1 cellular context compared by ENCODE assay signal in genomic region chr17:19992803-19993713, GRCh38.
TF ChIP-seq lines count a peak whose summit lies in the region.

No MANE protein-coding gene starts in this region.

TF ChIP-seq in HEK293, 187 proteins besides CTCF, POLR2A, EP300 and RAD21 (continued from another document and continues in another):
- peak; percentile 55; the same call in 1 of the 2 replicates for TF ChIP-seq ZNF341 (tag by site-specific recombination; IDR thresholded peaks at IDR 0.05; ENCODE audit: low read depth)
- TF ChIP-seq ZNF623 (tag by site-specific recombination; IDR thresholded peaks at IDR 0.05): no peak
- no peak for TF ChIP-seq ZNF624 (tag by site-specific recombination; IDR thresholded peaks at IDR 0.05)
- TF ChIP-seq SP3 (tag by site-specific recombination; IDR thresholded peaks at IDR 0.05): no peak
- no peak for TF ChIP-seq ZNF114 (tag by site-specific recombination; IDR thresholded peaks at IDR 0.05)
- no peak for TF ChIP-seq ZNF777 (tag by site-specific recombination; IDR thresholded peaks at IDR 0.05; ENCODE audit: borderline replicate concordance)
- TF ChIP-seq, protein P1, sequence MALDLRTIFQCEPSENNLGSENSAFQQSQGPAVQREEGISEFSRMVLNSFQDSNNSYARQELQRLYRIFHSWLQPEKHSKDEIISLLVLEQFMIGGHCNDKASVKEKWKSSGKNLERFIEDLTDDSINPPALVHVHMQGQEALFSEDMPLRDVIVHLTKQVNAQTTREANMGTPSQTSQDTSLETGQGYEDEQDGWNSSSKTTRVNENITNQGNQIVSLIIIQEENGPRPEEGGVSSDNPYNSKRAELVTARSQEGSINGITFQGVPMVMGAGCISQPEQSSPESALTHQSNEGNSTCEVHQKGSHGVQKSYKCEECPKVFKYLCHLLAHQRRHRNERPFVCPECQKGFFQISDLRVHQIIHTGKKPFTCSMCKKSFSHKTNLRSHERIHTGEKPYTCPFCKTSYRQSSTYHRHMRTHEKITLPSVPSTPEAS (tag by site-specific recombination; IDR thresholded peaks at IDR 0.05): no peak
- TF ChIP-seq MZF1 (tag by site-specific recombination; IDR thresholded peaks at IDR 0.05; ENCODE audit: borderline replicate concordance): no peak
- TF ChIP-seq ZNF324 (tag by site-specific recombination; IDR thresholded peaks at IDR 0.05): peak; percentile 78; the same call in 1 of the 2 replicates
- TF ChIP-seq ZNF146 (tag by site-specific recombination; IDR thresholded peaks at IDR 0.05): no peak
- TF ChIP-seq ZNF501 (tag by site-specific recombination; IDR thresholded peaks at IDR 0.05): peak; percentile 53; the same call in 1 of the 2 replicates
- TF ChIP-seq ZNF610 (tag by site-specific recombination; IDR thresholded peaks at IDR 0.05; ENCODE audit: borderline replicate concordance): peak; percentile 34; the same call in 1 of the 2 replicates
- TF ChIP-seq ZNF140 (tag by site-specific recombination; IDR thresholded peaks at IDR 0.05): no peak
- peak; percentile 24; the same call in 1 of the 2 replicates for TF ChIP-seq PRDM4 (tag by site-specific recombination; IDR thresholded peaks at IDR 0.05)
- TF ChIP-seq ZNF202 (tag by site-specific recombination; IDR thresholded peaks at IDR 0.05; ENCODE audit: borderline replicate concordance): no peak
- TF ChIP-seq ZNF48 (tag by site-specific recombination; IDR thresholded peaks at IDR 0.05): no peak
- peak; percentile 98 for TF ChIP-seq ZNF394 (tag by site-specific recombination; IDR thresholded peaks at IDR 0.05; ENCODE audit: borderline replicate concordance)
- peak; percentile 87 for TF ChIP-seq ZSCAN30 (tag by site-specific recombination; IDR thresholded peaks at IDR 0.05)
- TF ChIP-seq SCRT2 (tag by site-specific recombination; IDR thresholded peaks at IDR 0.05): peak; percentile 93
- TF ChIP-seq EGR2 (tag by site-specific recombination; IDR thresholded peaks at IDR 0.05; ENCODE audit: low read depth): no peak
- TF ChIP-seq REST (tag by site-specific recombination; IDR thresholded peaks at IDR 0.05): peak; percentile 52; the same call in 1 of the 2 replicates
- peak; percentile 22; the same call in 1 of the 2 replicates for TF ChIP-seq KLF16 (tag by site-specific recombination; IDR thresholded peaks at IDR 0.05)
- TF ChIP-seq, protein P2, sequence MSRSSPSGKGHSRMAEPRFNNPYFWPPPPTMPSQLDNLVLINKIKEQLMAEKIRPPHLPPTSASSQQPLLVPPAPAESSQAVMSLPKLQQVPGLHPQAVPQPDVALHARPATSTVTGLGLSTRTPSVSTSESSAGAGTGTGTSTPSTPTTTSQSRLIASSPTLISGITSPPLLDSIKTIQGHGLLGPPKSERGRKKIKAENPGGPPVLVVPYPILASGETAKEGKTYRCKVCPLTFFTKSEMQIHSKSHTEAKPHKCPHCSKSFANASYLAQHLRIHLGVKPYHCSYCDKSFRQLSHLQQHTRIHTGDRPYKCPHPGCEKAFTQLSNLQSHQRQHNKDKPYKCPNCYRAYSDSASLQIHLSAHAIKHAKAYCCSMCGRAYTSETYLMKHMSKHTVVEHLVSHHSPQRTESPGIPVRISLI (tag by site-specific recombination; IDR thresholded peaks at IDR 0.05): peak; percentile 12; the same call in 1 of the 2 replicates
- TF ChIP-seq IKZF3 (tag by site-specific recombination; IDR thresholded peaks at IDR 0.05): peak; percentile 74
- no peak for TF ChIP-seq ZNF416 (tag by site-specific recombination; IDR thresholded peaks at IDR 0.05)
- TF ChIP-seq TRIM28 (IDR thresholded peaks at IDR 0.05; ENCODE audit: borderline replicate concordance, low read length): no peak; the same call in 1 of the 2 replicates
- no peak for TF ChIP-seq ZNF837 (tag by site-specific recombination; IDR thresholded peaks at IDR 0.05)
- peak; percentile 95 for TF ChIP-seq ZNF121 (tag by site-specific recombination; IDR thresholded peaks at IDR 0.05)
- peak; percentile 47; the same call in 1 of the 2 replicates for TF ChIP-seq GLIS1 (tag by site-specific recombination; IDR thresholded peaks at IDR 0.05)
- no peak for TF ChIP-seq ZNF266 (tag by site-specific recombination; IDR thresholded peaks at IDR 0.05; ENCODE audit: low read depth)
- TF ChIP-seq WT1 (tag by site-specific recombination; IDR thresholded peaks at IDR 0.05): no peak
- TF ChIP-seq ZNF274 (IDR thresholded peaks at IDR 0.05; ENCODE audit: low read length): no peak
- no peak for TF ChIP-seq ZNF274 (tag by site-specific recombination; IDR thresholded peaks at IDR 0.05; ENCODE audit: borderline replicate concordance)
- no peak for TF ChIP-seq ZNF391 (tag by site-specific recombination; IDR thresholded peaks at IDR 0.05; ENCODE audit: borderline replicate concordance, low read depth)
- peak; percentile 82 for TF ChIP-seq ZBTB20 (tag by site-specific recombination; IDR thresholded peaks at IDR 0.05)
- TF ChIP-seq, protein P3, sequence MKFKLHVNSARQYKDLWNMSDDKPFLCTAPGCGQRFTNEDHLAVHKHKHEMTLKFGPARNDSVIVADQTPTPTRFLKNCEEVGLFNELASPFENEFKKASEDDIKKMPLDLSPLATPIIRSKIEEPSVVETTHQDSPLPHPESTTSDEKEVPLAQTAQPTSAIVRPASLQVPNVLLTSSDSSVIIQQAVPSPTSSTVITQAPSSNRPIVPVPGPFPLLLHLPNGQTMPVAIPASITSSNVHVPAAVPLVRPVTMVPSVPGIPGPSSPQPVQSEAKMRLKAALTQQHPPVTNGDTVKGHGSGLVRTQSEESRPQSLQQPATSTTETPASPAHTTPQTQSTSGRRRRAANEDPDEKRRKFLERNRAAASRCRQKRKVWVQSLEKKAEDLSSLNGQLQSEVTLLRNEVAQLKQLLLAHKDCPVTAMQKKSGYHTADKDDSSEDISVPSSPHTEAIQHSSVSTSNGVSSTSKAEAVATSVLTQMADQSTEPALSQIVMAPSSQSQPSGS (tag by site-specific recombination; IDR thresholded peaks at IDR 0.05; ENCODE audit: low read depth): 0 out of 2 replicates have a peak, but pooled peaks have one; percentile 6
- no peak for TF ChIP-seq ZNF529 (tag by site-specific recombination; IDR thresholded peaks at IDR 0.05; ENCODE audit: insufficient replicate concordance)
- peak; percentile 67 for TF ChIP-seq ZNF335 (tag by site-specific recombination; conservative IDR thresholded peaks at IDR 0.05)
- TF ChIP-seq, protein P4, sequence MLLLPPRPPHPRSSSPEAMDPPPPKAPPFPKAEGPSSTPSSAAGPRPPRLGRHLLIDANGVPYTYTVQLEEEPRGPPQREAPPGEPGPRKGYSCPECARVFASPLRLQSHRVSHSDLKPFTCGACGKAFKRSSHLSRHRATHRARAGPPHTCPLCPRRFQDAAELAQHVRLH (tag by site-specific recombination; IDR thresholded peaks at IDR 0.05): peak; percentile 42
- peak; percentile 90 for TF ChIP-seq ZNF654 (tag by site-specific recombination; IDR thresholded peaks at IDR 0.05; ENCODE audit: low read depth)
- no peak for TF ChIP-seq ZFP3 (tag by site-specific recombination; IDR thresholded peaks at IDR 0.05; ENCODE audit: low read depth)
- no peak for TF ChIP-seq ZNF404 (tag by site-specific recombination; IDR thresholded peaks at IDR 0.05)
- TF ChIP-seq HIC1 (tag by site-specific recombination; IDR thresholded peaks at IDR 0.05): peak; percentile 79; the same call in 1 of the 2 replicates
- peak; percentile 92 for TF ChIP-seq ZIC2 (tag by site-specific recombination; IDR thresholded peaks at IDR 0.05)
- no peak for TF ChIP-seq ZNF521 (tag by site-specific recombination; IDR thresholded peaks at IDR 0.05)
- TF ChIP-seq ZBTB21 (tag by site-specific recombination; IDR thresholded peaks at IDR 0.05): no peak; the same call in 1 of the 2 replicates
- no peak for TF ChIP-seq SETDB1 (IDR thresholded peaks at IDR 0.05; ENCODE audit: insufficient read length, low read length)
- TF ChIP-seq ZNF76 (tag by site-specific recombination; IDR thresholded peaks at IDR 0.05; ENCODE audit: borderline replicate concordance, low read depth): no peak
- TF ChIP-seq ZBTB6 (tag by site-specific recombination; IDR thresholded peaks at IDR 0.05): peak; percentile 98
- TF ChIP-seq ZBTB17 (tag by site-specific recombination; IDR thresholded peaks at IDR 0.05): peak; percentile 92
- peak; percentile 66; the same call in 1 of the 2 replicates for TF ChIP-seq SCRT1 (tag by site-specific recombination; IDR thresholded peaks at IDR 0.05; ENCODE audit: borderline replicate concordance)
- TF ChIP-seq ZNF366 (tag by site-specific recombination; conservative IDR thresholded peaks at IDR 0.05): peak; percentile 91
- no peak for TF ChIP-seq KLF8 (tag by site-specific recombination; IDR thresholded peaks at IDR 0.05)
- peak; percentile 88; the same call in 1 of the 2 replicates for TF ChIP-seq ZNF2 (tag by site-specific recombination; IDR thresholded peaks at IDR 0.05)
- TF ChIP-seq SP7 (tag by site-specific recombination; IDR thresholded peaks at IDR 0.05): peak; percentile 72
- TF ChIP-seq, protein P5, sequence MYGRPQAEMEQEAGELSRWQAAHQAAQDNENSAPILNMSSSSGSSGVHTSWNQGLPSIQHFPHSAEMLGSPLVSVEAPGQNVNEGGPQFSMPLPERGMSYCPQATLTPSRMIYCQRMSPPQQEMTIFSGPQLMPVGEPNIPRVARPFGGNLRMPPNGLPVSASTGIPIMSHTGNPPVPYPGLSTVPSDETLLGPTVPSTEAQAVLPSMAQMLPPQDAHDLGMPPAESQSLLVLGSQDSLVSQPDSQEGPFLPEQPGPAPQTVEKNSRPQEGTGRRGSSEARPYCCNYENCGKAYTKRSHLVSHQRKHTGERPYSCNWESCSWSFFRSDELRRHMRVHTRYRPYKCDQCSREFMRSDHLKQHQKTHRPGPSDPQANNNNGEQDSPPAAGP (tag by site-specific recombination; IDR thresholded peaks at IDR 0.05): peak; percentile 67
- 0 out of 2 replicates have a peak, but pooled peaks have one; percentile 31 for TF ChIP-seq GLIS2 (tag by site-specific recombination; IDR thresholded peaks at IDR 0.05)
